ENCODE assay signal across 8 cellular contexts in the genomic region with DNA sequence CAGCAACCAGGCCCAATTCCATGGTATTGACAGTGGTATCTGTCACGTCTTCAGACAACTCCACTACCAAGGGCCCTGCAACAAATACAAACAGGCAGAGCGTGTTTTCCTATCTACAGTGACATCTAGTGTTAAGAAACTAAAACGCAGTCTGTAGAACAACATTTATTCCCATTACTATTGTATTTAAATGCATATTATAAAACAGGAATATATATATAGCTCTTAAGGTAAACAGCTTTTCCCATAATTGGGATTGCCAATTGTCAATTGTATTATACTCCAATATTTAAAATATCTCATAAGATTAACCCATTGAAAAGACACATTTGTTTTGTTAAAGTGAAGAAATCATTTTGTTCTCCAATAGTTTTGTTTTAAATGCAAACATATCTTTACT.
DNase-seq lines count a peak whose midpoint lies in the region; ATAC-seq and TF ChIP-seq lines count a peak whose summit lies in the region.

No MANE protein-coding gene starts in this region.

- TF ChIP-seq CTCF in 22Rv1 (IDR thresholded peaks at IDR 0.05) (peak; percentile 82), GM12873 (IDR thresholded peaks at IDR 0.05; ENCODE audit: insufficient read depth, low read depth, low read length, missing control alignments) (peak; percentile 58), cardiac fibroblast (IDR thresholded peaks at IDR 0.05; ENCODE audit: low read depth, low read length) (peak; percentile 53)

- H3K4me3 ChIP-seq in cardiac fibroblast (replicated peaks in 1 of 2; ENCODE audit: low read depth in 2 of 2, low read length in 2 of 2), result no peak overlapping the region

- ATAC-seq in HG03432 (IDR thresholded peaks at IDR 0.05; ENCODE audit: unreplicated experiment), result peak; percentile 76
- peak; percentile 92 for ATAC-seq in left lobe of liver

- H3K27ac ChIP-seq in 22Rv1, result no peak overlapping the region

- DNase-seq in NCI-H748 (lab: John Stamatoyannopoulos, UW; ENCODE audit: unreplicated experiment) (peak; percentile 57), cardiac fibroblast (ENCODE audit: low read depth in 2 of 2) (peak; percentile 73 to 75), left lobe of liver (ENCODE audit: low spot score) (no peak), mesenteric fat pad (ENCODE audit: low spot score) (no peak), T1000 (lab: John Stamatoyannopoulos, UW) (no peak)

Comparison
In these comparisons a context has a peak if more than half of its experiments do, and no peak if none do; other contexts are left out.
1. DNase-seq: peak in NCI-H748 (single experiment) and cardiac fibroblast (2 of 2); none in left lobe of liver (single experiment), mesenteric fat pad (single experiment) and T1000 (single experiment).
2. Peak in every context shown above with its lines, with median percentiles within 50 percentile points of each other: CTCF ChIP-seq.